ENCODE assay signal across 13 cellular contexts in genomic region chr7:120421151-120421651, GRCh38.
DNase-seq lines count a peak whose midpoint lies in the region; ATAC-seq and TF ChIP-seq lines count a peak whose summit lies in the region.
"Had no signal": no experiment of that assay in that cellular context is flagged by ENCODE, and none has a peak within 500 bp of the region (broad histone marks: within the 10 kb centered on the region; RNA-seq: fewer than 3 reads in every experiment).

No MANE protein-coding gene starts in this region.

- no peak for DNase-seq in naive thymus-derived CD8-positive, alpha-beta T cell
- DNase-seq in CD4-positive, alpha-beta T cell, result no peak
- DNase-seq in occipital lobe (lab: John Stamatoyannopoulos, UW), result no peak
- DNase-seq in NCI-H774 (lab: John Stamatoyannopoulos, UW), result no peak
- DNase-seq: activated CD8-positive, alpha-beta memory T cell treated with anti-CD3 and anti-CD28 coated beads for 24 hours; glutamatergic neuron; NCI-H1048; pancreas had no signal

- H3K4me1 Mint-ChIP-seq in naive thymus-derived CD8-positive, alpha-beta T cell, result no peaks in the 10 kb centered on the region
- no peaks in the 10 kb centered on the region for H3K4me1 Mint-ChIP-seq in CD4-positive, alpha-beta T cell (ENCODE audit: low read depth)

- POLR2A ChIA-PET in naive thymus-derived CD8-positive, alpha-beta T cell (lab: Charles Lee), result no interaction called here
- POLR2A ChIA-PET in CD4-positive, alpha-beta T cell (lab: Charles Lee), result no interaction called here

- no peak overlapping the region for H3K4me3 Mint-ChIP-seq in naive thymus-derived CD8-positive, alpha-beta T cell
- no peak overlapping the region for H3K4me3 Mint-ChIP-seq in CD4-positive, alpha-beta T cell
- H3K4me3 Mint-ChIP-seq: type B pancreatic cell had no signal

- peaks cover 0 to 19% (median 4%) of the 10 kb centered on the region in 9 donors for H3K9me3 Mint-ChIP-seq in naive thymus-derived CD8-positive, alpha-beta T cell
- H3K9me3 Mint-ChIP-seq in CD4-positive, alpha-beta T cell, result no peaks in the 10 kb centered on the region
- H3K9me3 Mint-ChIP-seq: type B pancreatic cell had no signal

- H3K27me3 ChIP-seq in CD4-positive, alpha-beta T cell (ENCODE audit: control insufficient read depth, insufficient read depth, low read length), result no peaks in the 10 kb centered on the region
- H3K27me3 ChIP-seq: pancreas had no signal

- TF ChIP-seq CTCF in CD4-positive, alpha-beta T cell (IDR thresholded peaks at IDR 0.05), result no peak

- H3K27ac Mint-ChIP-seq in naive thymus-derived CD8-positive, alpha-beta T cell, result no peak overlapping the region
- no peak overlapping the region for H3K27ac Mint-ChIP-seq in CD4-positive, alpha-beta T cell
- H3K27ac Mint-ChIP-seq: type B pancreatic cell had no signal

- peak; percentile 98 for ATAC-seq in GM18498 (IDR thresholded peaks at IDR 0.05; ENCODE audit: unreplicated experiment)
- peak; percentile 91 for ATAC-seq in GM19438 (IDR thresholded peaks at IDR 0.05; ENCODE audit: low read depth, unreplicated experiment)
- peak; percentile 93 for ATAC-seq in HG02840 (IDR thresholded peaks at IDR 0.05; ENCODE audit: low FRiP score, unreplicated experiment)
- peak; percentile 96 for ATAC-seq in HG03460 (IDR thresholded peaks at IDR 0.05; ENCODE audit: unreplicated experiment)
- ATAC-seq in naive thymus-derived CD8-positive, alpha-beta T cell, result no peak
- ATAC-seq in CD4-positive, alpha-beta T cell (ENCODE audit: poor library complexity), result no peak
- ATAC-seq: pancreas had no signal

- no peaks in the 10 kb centered on the region for H3K27me3 Mint-ChIP-seq in naive thymus-derived CD8-positive, alpha-beta T cell
- no peaks in the 10 kb centered on the region for H3K27me3 Mint-ChIP-seq in CD4-positive, alpha-beta T cell

- H3K9me3 ChIP-seq in CD4-positive, alpha-beta T cell (ENCODE audit: control insufficient read depth, low read length), result no peaks in the 10 kb centered on the region
- H3K9me3 ChIP-seq: pancreas had no signal

- H3K27ac ChIP-seq in CD4-positive, alpha-beta T cell (ENCODE audit: low read depth, low read length), result no peak overlapping the region
- H3K27ac ChIP-seq: pancreas had no signal

- no peaks in the 10 kb centered on the region for H3K36me3 Mint-ChIP-seq in naive thymus-derived CD8-positive, alpha-beta T cell
- no peaks in the 10 kb centered on the region for H3K36me3 Mint-ChIP-seq in CD4-positive, alpha-beta T cell (ENCODE audit: low read depth)
- H3K36me3 Mint-ChIP-seq: type B pancreatic cell had no signal

- intact Hi-C loops in CD4-positive, alpha-beta T cell (cut with DNase I, micrococcal nuclease), result no loop called here

- CTCF ChIA-PET in CD4-positive, alpha-beta T cell (lab: Charles Lee), result no interaction called here

Comparison
In these comparisons a context has a peak if more than half of its experiments do, and no peak if none do; other contexts are left out.
1. ATAC-seq: peak in GM18498 (single experiment), GM19438 (single experiment), HG02840 (single experiment) and HG03460 (single experiment); none in naive thymus-derived CD8-positive, alpha-beta T cell (0 of 2) and CD4-positive, alpha-beta T cell (single experiment).